In the genomic region with DNA sequence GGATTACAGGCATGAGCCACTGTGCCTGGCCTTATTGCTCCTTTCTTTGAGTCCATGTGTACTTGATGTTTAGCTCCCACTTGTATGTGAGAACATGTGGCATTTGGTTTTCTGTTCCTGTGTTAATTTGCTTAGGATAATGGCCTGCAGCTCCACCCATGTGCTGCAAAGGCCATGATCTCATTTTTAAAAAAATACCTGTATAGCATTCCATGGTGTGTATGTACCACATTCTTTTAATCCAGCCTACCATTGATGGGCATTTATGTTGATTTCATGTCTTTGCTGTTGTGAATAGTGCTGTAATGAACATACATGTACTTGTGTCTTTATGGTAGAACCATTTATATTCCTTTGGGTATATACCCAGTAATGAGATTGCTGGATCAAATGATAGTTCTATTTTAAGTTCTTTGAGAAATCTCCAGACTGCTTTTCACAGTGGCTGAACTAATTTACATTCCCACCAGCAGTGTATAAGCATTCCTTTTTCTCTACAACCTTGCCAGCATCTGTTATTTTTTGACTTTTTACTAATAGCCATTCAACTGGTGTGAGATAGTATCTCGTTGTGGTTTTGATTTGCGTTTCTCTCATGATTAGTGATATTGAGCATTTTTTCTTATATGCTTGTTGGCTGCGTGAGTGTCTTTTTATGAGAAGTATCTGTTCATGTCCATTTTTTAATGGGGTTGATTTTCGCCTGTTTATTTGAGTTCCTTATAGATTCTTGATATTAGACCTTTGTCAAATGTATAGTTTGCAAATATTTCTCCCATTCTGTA, we compare ENCODE assay signal across 8 cellular contexts.
A peak's percentile ranks its signal among the peaks of the same experiment; 100 is the strongest.
DNase-seq lines count a peak whose midpoint lies in the region; ATAC-seq, FAIRE-seq and TF ChIP-seq lines count a peak whose summit lies in the region.
"Not testable (repeated sequence)": the region's sequence is repeated elsewhere in the genome, so short reads cannot be mapped to it uniquely, and the experiment has no call there.

No MANE protein-coding gene starts in this region.

- not testable (repeated sequence) for TF ChIP-seq EP300 in HepG2 (IDR thresholded peaks at IDR 0.05; ENCODE audit: low read depth in 2 of 2, low read length in 2 of 2); HepG2 (CRISPR knock-in tag; IDR thresholded peaks at IDR 0.05; ENCODE audit: borderline replicate concordance)

- H3K4me3 Mint-ChIP-seq in T-helper 17 cell; astrocyte (ENCODE audit: unreplicated experiment); endothelial cell (ENCODE audit: unreplicated experiment); progenitor cell of endocrine pancreas (ENCODE audit: low read depth): not testable (repeated sequence)
- H3K4me3 Mint-ChIP-seq in MCF 10A (ENCODE audit: unreplicated experiment) = peak overlapping the region; percentile 47

- intact Hi-C loops in MCF 10A (cut with micrococcal nuclease) = loop anchor here (5.0 kb wide), 2 partner anchors 132 to 187 kb away; no protein-coding TSS in a partner anchor
- intact Hi-C loops in HepG2 (cut with micrococcal nuclease; ENCODE audit: unreplicated experiment) = not testable (repeated sequence)

- H3K36me3 ChIP-seq in astrocyte (ENCODE audit: insufficient read depth, low read length); HepG2 (replicated peaks in 1 of 2; ENCODE audit: control insufficient read depth in 1 of 2, insufficient read depth in 2 of 2, low read length in 2 of 2): not testable (repeated sequence)

- not testable (repeated sequence) for H3K4me3 ChIP-seq in astrocyte (ENCODE audit: insufficient read depth, low read depth, low read length); HepG2 (replicated peaks in 1 of 3; ENCODE audit: insufficient read depth in 1 of 3, low read depth in 2 of 3, low read length in 3 of 3)

- 60% methylated on average over 4 of the region's 4 CpGs for WGBS in HepG2 (ENCODE audit: low lambda C conversion rate)

- DNase-seq in NCI-H526 treated with DMSO at 0.1 percent for 48 hours (lab: John Stamatoyannopoulos, UW) (peak; percentile 7), astrocyte (ENCODE audit: low read depth) (peak; percentile 65)
- DNase-seq in T-helper 17 cell; MCF 10A (ENCODE audit: unreplicated experiment); endothelial cell (ENCODE audit: low spot score); epithelial cell of prostate (ENCODE audit: low read depth, low spot score); HepG2 (ENCODE audit: low spot score); progenitor cell of endocrine pancreas (ENCODE audit: low spot score, unreplicated experiment): not testable (repeated sequence)

- POLR2A ChIA-PET in MCF 10A (lab: Yijun Ruan, JAX) = interaction anchor here (0.6 to 1.2 kb wide), 3 partner anchors 133 to 246 kb away, joined by 3 to 5 read pairs (median 3); no protein-coding TSS in a partner anchor
- POLR2A ChIA-PET in HepG2 (lab: Yijun Ruan, JAX) = not testable (repeated sequence)

- not testable (repeated sequence) for H3K27me3 ChIP-seq in astrocyte (ENCODE audit: insufficient read depth, low read length)
- H3K27me3 ChIP-seq in HepG2 (ENCODE audit: control insufficient read depth in 1 of 2, insufficient read depth in 2 of 2, low read length in 2 of 2) = peaks cover 1 to 23% of the 10 kb centered on the region in 2 experiments; a peak in 3 of 5 replicates

- not testable (repeated sequence) for TF ChIP-seq RAD21 in HepG2 (CRISPR knock-in tag; IDR thresholded peaks at IDR 0.05)

- FAIRE-seq in astrocyte (lab: Jason Lieb, UNC); HepG2 (lab: Jason Lieb, UNC): not testable (repeated sequence)

- not testable (repeated sequence) for BruUV-seq in MCF 10A (replicated peaks; lab: Mats Ljungman, UMichigan); HepG2 (replicated peaks; lab: Mats Ljungman, UMichigan)

- TF ChIP-seq CTCF in astrocyte (IDR thresholded peaks at IDR 0.05; ENCODE audit: insufficient read depth, low read depth, low read length); MCF 10A (IDR thresholded peaks at IDR 0.05; ENCODE audit: unreplicated experiment); endothelial cell (IDR thresholded peaks at IDR 0.05; ENCODE audit: unreplicated experiment); HepG2 (CRISPR knock-in tag; IDR thresholded peaks at IDR 0.05); progenitor cell of endocrine pancreas (IDR thresholded peaks at IDR 0.05; ENCODE audit: unreplicated experiment): not testable (repeated sequence)

- not testable (repeated sequence) for H3K9me3 ChIP-seq in T-helper 17 cell (ENCODE audit: control insufficient read depth, low read length, poor library complexity, severe bottlenecking); astrocyte (ENCODE audit: insufficient read depth, low read depth, low read length); HepG2 (ENCODE audit: low read length)

- H3K79me2 ChIP-seq in astrocyte (ENCODE audit: insufficient read depth, low read length); HepG2 (ENCODE audit: insufficient read depth, low read length): not testable (repeated sequence)

- ATAC-seq in T-helper 17 cell, HepG2: not testable (repeated sequence)

- H3K27ac Mint-ChIP-seq in T-helper 17 cell (peak overlapping the region; percentile 67), MCF 10A (ENCODE audit: low read depth, unreplicated experiment) (peak overlapping the region; percentile 92), endothelial cell (ENCODE audit: unreplicated experiment) (peak overlapping the region; percentile 42), progenitor cell of endocrine pancreas (peak overlapping the region; percentile 31)
- not testable (repeated sequence) for H3K27ac Mint-ChIP-seq in astrocyte (ENCODE audit: unreplicated experiment)

- H3K9ac ChIP-seq in astrocyte (ENCODE audit: low read length); HepG2 (ENCODE audit: insufficient read depth, low read depth, low read length): not testable (repeated sequence)

- CTCF ChIA-PET in MCF 10A (lab: Yijun Ruan, JAX) = interaction anchor here (0.6 to 1.2 kb wide), 3 partner anchors 132 to 404 kb away, joined by 3 read pairs; no protein-coding TSS in a partner anchor
- CTCF ChIA-PET in HepG2 (lab: Yijun Ruan, JAX; ENCODE audit: low intra/inter-chr PET ratio, low total read pairs) = not testable (repeated sequence)

- in situ Hi-C loops in HepG2 (cut with HindIII; ENCODE audit: extremely low pct_ligation_motif_present, low pct_unique_long_range_greater_than_20kb) = loop anchor here (10.0 to 25.0 kb wide), 3 partner anchors 507 to 957 kb away; partner anchors contain the start of gene CEP68

- not testable (repeated sequence) for H2AFZ ChIP-seq in astrocyte (ENCODE audit: low read depth, low read length); HepG2 (ENCODE audit: low read length)

- not testable (repeated sequence) for H4K20me1 ChIP-seq in astrocyte (ENCODE audit: insufficient read depth, low read length); HepG2 (ENCODE audit: insufficient read depth, low read length)

- H3K9me3 Mint-ChIP-seq in astrocyte (ENCODE audit: unreplicated experiment); MCF 10A (ENCODE audit: unreplicated experiment); endothelial cell (ENCODE audit: unreplicated experiment); progenitor cell of endocrine pancreas (ENCODE audit: low read depth): not testable (repeated sequence)

- H3K36me3 Mint-ChIP-seq in T-helper 17 cell (ENCODE audit: low read depth); astrocyte (ENCODE audit: low read depth, unreplicated experiment); MCF 10A (ENCODE audit: insufficient read depth, unreplicated experiment); endothelial cell (ENCODE audit: low read depth, unreplicated experiment); progenitor cell of endocrine pancreas (ENCODE audit: insufficient read depth): not testable (repeated sequence)

- H3K4me2 ChIP-seq in astrocyte (ENCODE audit: low read length); HepG2 (ENCODE audit: low read depth, low read length): not testable (repeated sequence)

- H3K4me1 ChIP-seq in astrocyte (ENCODE audit: insufficient read depth, low read length); HepG2 (ENCODE audit: insufficient read depth, low read length): not testable (repeated sequence)

- not testable (repeated sequence) for TF ChIP-seq POLR2A in HepG2 (IDR thresholded peaks at IDR 0.05; ENCODE audit: insufficient read depth in 1 of 2, low read depth in 2 of 2, low read length in 2 of 2)

- H3K4me1 Mint-ChIP-seq in T-helper 17 cell; progenitor cell of endocrine pancreas (ENCODE audit: low read depth): not testable (repeated sequence)
- H3K4me1 Mint-ChIP-seq in astrocyte (ENCODE audit: low read depth, unreplicated experiment) = peaks cover 15% of the 10 kb centered on the region
- H3K4me1 Mint-ChIP-seq in MCF 10A (ENCODE audit: insufficient read depth, unreplicated experiment) = peaks cover 31% of the 10 kb centered on the region
- H3K4me1 Mint-ChIP-seq in endothelial cell (ENCODE audit: unreplicated experiment) = peaks cover 13% of the 10 kb centered on the region

- H3K27me3 Mint-ChIP-seq in T-helper 17 cell (peaks cover 39% of the 10 kb centered on the region), progenitor cell of endocrine pancreas (peaks cover 25% of the 10 kb centered on the region)
- H3K27me3 Mint-ChIP-seq in astrocyte (ENCODE audit: low read depth, unreplicated experiment); MCF 10A (ENCODE audit: insufficient read depth, unreplicated experiment); endothelial cell (ENCODE audit: unreplicated experiment): not testable (repeated sequence)

- not testable (repeated sequence) for H3K27ac ChIP-seq in astrocyte (ENCODE audit: low read depth, low read length); HepG2 (ENCODE audit: extremely low read length, insufficient read depth, low read length)
- H3K27ac ChIP-seq in epithelial cell of prostate = peak overlapping the region; percentile 96
